Comparison of ENCODE assay signal across 17 cellular contexts in the genomic region with DNA sequence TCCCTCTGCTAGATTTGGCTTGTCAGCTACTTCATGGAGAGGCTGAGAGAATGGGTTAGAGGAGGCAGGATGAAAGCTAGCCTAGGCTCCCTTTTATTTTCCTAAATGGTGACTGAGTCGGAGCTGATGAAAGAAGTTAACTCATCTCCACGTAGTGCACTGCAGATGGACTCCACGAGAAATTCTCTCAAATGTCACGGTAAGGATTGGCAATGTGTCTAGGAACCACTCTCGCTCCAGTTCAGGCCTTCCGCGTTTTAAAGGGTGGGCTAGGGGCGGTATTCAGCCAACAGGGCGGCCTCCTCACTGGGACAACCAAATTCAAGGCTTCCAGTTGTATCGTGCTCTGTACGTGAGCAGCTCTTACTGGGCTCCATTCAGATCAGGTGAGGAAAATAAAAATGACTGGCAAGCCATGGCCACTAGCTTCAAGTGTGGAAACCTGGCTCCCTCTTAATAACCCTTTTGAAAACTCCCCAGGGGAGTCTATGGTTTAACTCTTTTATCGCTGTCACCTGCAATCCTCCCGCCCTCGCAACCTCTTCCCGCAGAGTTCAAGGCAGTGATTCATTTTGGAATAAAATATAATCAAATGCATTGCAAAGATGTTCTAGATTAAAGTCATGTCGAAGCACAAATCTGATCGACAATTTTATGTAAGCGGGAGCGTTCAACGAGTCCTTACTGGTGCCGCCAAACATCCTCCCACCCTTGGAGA. TPM values are rescaled to one million over a fixed set of nuclear protein-coding genes. Genes with fewer than 3 reads are reported as not detected.
DNase-seq lines count a peak whose midpoint lies in the region; ATAC-seq, FAIRE-seq and TF ChIP-seq lines count a peak whose summit lies in the region.
"Had no signal": no experiment of that assay in that cellular context is flagged by ENCODE, and none has a peak within 500 bp of the region (broad histone marks: within the 10 kb centered on the region; RNA-seq: fewer than 3 reads in every experiment).

No MANE protein-coding gene starts in this region.

- no peak overlapping the region for H3K27ac ChIP-seq in keratinocyte (ENCODE audit: control insufficient read depth, insufficient read depth, low read length)
- H3K27ac ChIP-seq: heart right ventricle, suprapubic skin had no signal

- no peaks in the 10 kb centered on the region for H3K9me3 Mint-ChIP-seq in activated CD8-positive, alpha-beta T cell treated with anti-CD3 and anti-CD28 coated beads, Interleukin-2, amount 10 ng/mL, durations not matched to agents 7 days and 5 days (ENCODE audit: insufficient read depth)
- no peaks in the 10 kb centered on the region for H3K9me3 Mint-ChIP-seq in activated CD8-positive, alpha-beta T cell treated with anti-CD3 and anti-CD28 coated beads for 36 hours
- H3K9me3 Mint-ChIP-seq: activated B cell treated with CpG ODN at 0.5 μM for 24 hours; activated T-helper 2 cell treated with anti-CD3 and anti-CD28 coated beads, Interferon-gamma antibody, Interleukin-2, Interleukin-4, amounts not matched to agents 10 μg/mL and 5 μg/mL and 100 μg/mL, durations not matched to agents 14 hours and 24 hours and 36 hours had no signal

- no peaks in the 10 kb centered on the region for H3K36me3 ChIP-seq in keratinocyte (ENCODE audit: control insufficient read depth in 2 of 2, extremely low read depth in 1 of 2, insufficient read depth in 2 of 2, low read length in 2 of 2)
- H3K36me3 ChIP-seq: heart right ventricle, suprapubic skin had no signal

- H3K9me3 ChIP-seq in keratinocyte (ENCODE audit: control insufficient read depth, low read depth, low read length) = no peaks in the 10 kb centered on the region
- H3K9me3 ChIP-seq: heart right ventricle, suprapubic skin had no signal

- no peak for TF ChIP-seq CTCF in activated CD8-positive, alpha-beta T cell treated with anti-CD3 and anti-CD28 coated beads for 36 hours (IDR thresholded peaks at IDR 0.05)
- TF ChIP-seq CTCF in keratinocyte (optimal IDR thresholded peaks at IDR 0.05 in 1 of 3, IDR thresholded peaks at IDR 0.05 in 1 of 3, conservative IDR thresholded peaks at IDR 0.05 in 1 of 3; ENCODE audit: extremely low read depth in 1 of 3, insufficient read depth in 2 of 3, low read length in 3 of 3) (no peak), GM10248 (IDR thresholded peaks at IDR 0.05; ENCODE audit: control extremely low read depth, extremely low read depth, low read depth, missing control alignments) (no peak)

- H3K79me2 ChIP-seq in keratinocyte (ENCODE audit: control insufficient read depth, insufficient read depth, low read length) = no peaks in the 10 kb centered on the region

- CTCF ChIA-PET in activated CD8-positive, alpha-beta T cell treated with anti-CD3 and anti-CD28 coated beads, Interleukin-2, amount 10 ng/mL, durations not matched to agents 7 days and 5 days (lab: Charles Lee) = no interaction called here
- CTCF ChIA-PET in activated CD8-positive, alpha-beta T cell treated with anti-CD3 and anti-CD28 coated beads for 36 hours (lab: Charles Lee) = no interaction called here
- CTCF ChIA-PET in GM10248 (lab: Yijun Ruan, JAX) = interaction anchor here (0.5 kb wide), 1 partner anchor 1063 kb away, joined by 4 read pairs; no protein-coding TSS in a partner anchor

- no peak overlapping the region for H3K4me3 ChIP-seq in keratinocyte (ENCODE audit: control insufficient read depth in 2 of 3, extremely low read depth in 1 of 3, insufficient read depth in 2 of 3, low read depth in 1 of 3, low read length in 3 of 3)

- no peak overlapping the region for H3K27ac Mint-ChIP-seq in activated CD8-positive, alpha-beta T cell treated with anti-CD3 and anti-CD28 coated beads, Interleukin-2, amount 10 ng/mL, durations not matched to agents 7 days and 5 days
- H3K27ac Mint-ChIP-seq in activated CD8-positive, alpha-beta T cell treated with anti-CD3 and anti-CD28 coated beads for 36 hours = no peak overlapping the region
- H3K27ac Mint-ChIP-seq: activated B cell treated with CpG ODN at 0.5 μM for 24 hours; activated T-helper 2 cell treated with anti-CD3 and anti-CD28 coated beads, Interferon-gamma antibody, Interleukin-2, Interleukin-4, amounts not matched to agents 10 μg/mL and 5 μg/mL and 100 μg/mL, durations not matched to agents 14 hours and 24 hours and 36 hours; naive thymus-derived CD4-positive, alpha-beta T cell had no signal

- no peak overlapping the region for H2AFZ ChIP-seq in keratinocyte (ENCODE audit: control insufficient read depth, low read length)

- H3K4me3 Mint-ChIP-seq in activated CD8-positive, alpha-beta T cell treated with anti-CD3 and anti-CD28 coated beads, Interleukin-2, amount 10 ng/mL, durations not matched to agents 7 days and 5 days = peak overlapping the region; percentile 31
- H3K4me3 Mint-ChIP-seq in activated CD8-positive, alpha-beta T cell treated with anti-CD3 and anti-CD28 coated beads for 36 hours = no peak overlapping the region

- POLR2A ChIA-PET in activated CD8-positive, alpha-beta T cell treated with anti-CD3 and anti-CD28 coated beads, Interleukin-2, amount 10 ng/mL, durations not matched to agents 7 days and 5 days (lab: Charles Lee) = no interaction called here
- POLR2A ChIA-PET in activated CD8-positive, alpha-beta T cell treated with anti-CD3 and anti-CD28 coated beads for 36 hours (lab: Charles Lee) = no interaction called here
- POLR2A ChIA-PET in GM10248 (lab: Yijun Ruan, JAX) = no interaction called here

- peak overlapping the region; percentile 91 for H3K4me2 ChIP-seq in keratinocyte (ENCODE audit: control insufficient read depth, extremely low read depth, insufficient read depth, low read depth, low read length)

- intact Hi-C loops in activated CD8-positive, alpha-beta T cell treated with anti-CD3 and anti-CD28 coated beads for 36 hours (cut with micrococcal nuclease) = no loop called here

- dilution Hi-C loops in keratinocyte (cut with MboI; ENCODE audit: extremely low pct_ligation_motif_present, low sequenced_read_pairs) = no loop called here

- no peak overlapping the region for H3K9ac ChIP-seq in keratinocyte (ENCODE audit: control insufficient read depth, extremely low read depth, insufficient read depth, low read length)

- peaks cover 19% of the 10 kb centered on the region for H3K27me3 Mint-ChIP-seq in activated CD8-positive, alpha-beta T cell treated with anti-CD3 and anti-CD28 coated beads, Interleukin-2, amount 10 ng/mL, durations not matched to agents 7 days and 5 days (ENCODE audit: low read depth)
- H3K27me3 Mint-ChIP-seq in activated CD8-positive, alpha-beta T cell treated with anti-CD3 and anti-CD28 coated beads for 36 hours = peaks cover 23% of the 10 kb centered on the region

- no peak for DNase-seq in activated CD8-positive, alpha-beta T cell treated with anti-CD3 and anti-CD28 coated beads, Interleukin-2, amount 10 ng/mL, durations not matched to agents 7 days and 5 days
- no peak for DNase-seq in activated CD8-positive, alpha-beta T cell treated with anti-CD3 and anti-CD28 coated beads for 36 hours
- DNase-seq in astrocyte of the hippocampus (ENCODE audit: low read depth, low spot score) = peak; percentile 2
- DNase-seq in keratinocyte (ENCODE audit: low read depth, low spot score) = no peak
- DNase-seq in superior temporal gyrus (ENCODE audit: extremely low spot score) = peak; percentile 78
- no peak for DNase-seq in germinal center (ENCODE audit: low spot score)
- DNase-seq in GM10248 (ENCODE audit: extremely low spot score) = no peak
- DNase-seq: activated B cell treated with CpG ODN at 0.5 μM for 24 hours; cortex of kidney; GF-D8; heart right ventricle; stimulated activated CD4-positive, alpha-beta T cell treated with anti-CD3 and anti-CD28 coated beads, Interleukin-4, amount 100 ng/mL, for 1 hour had no signal

- peaks cover 35% of the 10 kb centered on the region for H3K27me3 ChIP-seq in keratinocyte (ENCODE audit: control insufficient read depth, extremely low read depth, insufficient read depth, low read length)

- H3K4me1 Mint-ChIP-seq in activated CD8-positive, alpha-beta T cell treated with anti-CD3 and anti-CD28 coated beads, Interleukin-2, amount 10 ng/mL, durations not matched to agents 7 days and 5 days (ENCODE audit: low read depth) = peaks cover 7% of the 10 kb centered on the region
- peaks cover 5% of the 10 kb centered on the region for H3K4me1 Mint-ChIP-seq in activated CD8-positive, alpha-beta T cell treated with anti-CD3 and anti-CD28 coated beads for 36 hours (ENCODE audit: low read depth)

- no peaks in the 10 kb centered on the region for H3K9me1 ChIP-seq in keratinocyte (ENCODE audit: control insufficient read depth, extremely low read depth, insufficient read depth, low read length)

- FAIRE-seq in keratinocyte (lab: Jason Lieb, UNC) = no peak

- H4K20me1 ChIP-seq in keratinocyte (ENCODE audit: control insufficient read depth, extremely low read depth, insufficient read depth, low read length) = no peaks in the 10 kb centered on the region

- no peak for ATAC-seq in activated CD8-positive, alpha-beta T cell treated with anti-CD3 and anti-CD28 coated beads, Interleukin-2, amount 10 ng/mL, durations not matched to agents 7 days and 5 days
- ATAC-seq in activated CD8-positive, alpha-beta T cell treated with anti-CD3 and anti-CD28 coated beads for 36 hours = no peak
- no peak for ATAC-seq in GM19023 (IDR thresholded peaks at IDR 0.05; ENCODE audit: unreplicated experiment)

- H3K4me1 ChIP-seq in keratinocyte (ENCODE audit: control insufficient read depth, extremely low read depth, insufficient read depth, low read length) = peaks cover 4% of the 10 kb centered on the region

- no peaks in the 10 kb centered on the region for H3K36me3 Mint-ChIP-seq in activated CD8-positive, alpha-beta T cell treated with anti-CD3 and anti-CD28 coated beads, Interleukin-2, amount 10 ng/mL, durations not matched to agents 7 days and 5 days (ENCODE audit: low read depth)
- no peaks in the 10 kb centered on the region for H3K36me3 Mint-ChIP-seq in activated CD8-positive, alpha-beta T cell treated with anti-CD3 and anti-CD28 coated beads for 36 hours (ENCODE audit: low read depth)
- H3K36me3 Mint-ChIP-seq: naive thymus-derived CD4-positive, alpha-beta T cell had no signal

RNA-seq across cellular contexts. Expression of a gene that starts 1.3 kb away (rescaled TPM):
- total RNA-seq in activated CD8-positive, alpha-beta T cell treated with anti-CD3 and anti-CD28 coated beads, Interleukin-2, amount 10 ng/mL, durations not matched to agents 7 days and 5 days = not detected
- total RNA-seq in activated CD8-positive, alpha-beta T cell treated with anti-CD3 and anti-CD28 coated beads for 36 hours = not detected
- not detected in 3 replicates for polyA plus RNA-seq in keratinocyte
- not detected for polyA plus RNA-seq in keratinocyte (2011; ENCODE audit: low read depth)
- not detected in 2 replicates for polyA plus RNA-seq in keratinocyte (2011; cell fraction: cytosol; rRNA removed)
- not detected in 2 replicates for polyA plus RNA-seq in keratinocyte (2011; cell fraction: nucleus; rRNA removed)
- not detected in 2 replicates for polyA plus RNA-seq in keratinocyte (2012; ENCODE audit: low replicate concordance)
- not detected in 3 replicates for polyA minus RNA-seq in keratinocyte
- polyA minus RNA-seq in keratinocyte (2011; cell fraction: cytosol; rRNA and poly(A)+ RNA removed) = not detected
- not detected in 2 replicates for polyA minus RNA-seq in keratinocyte (2011; cell fraction: nucleus; rRNA and poly(A)+ RNA removed)
- total RNA-seq: activated B cell treated with CpG ODN at 0.5 μM for 24 hours; activated T-helper 2 cell treated with anti-CD3 and anti-CD28 coated beads, Interferon-gamma antibody, Interleukin-2, Interleukin-4, amounts not matched to agents 10 μg/mL and 5 μg/mL and 100 μg/mL, durations not matched to agents 14 hours and 24 hours and 36 hours; suprapubic skin had no signal
- polyA plus RNA-seq: AG04450; heart right ventricle; naive thymus-derived CD4-positive, alpha-beta T cell had no signal

Comparison
In these comparisons a context has a peak if more than half of its experiments do, and no peak if none do; other contexts are left out.
1. DNase-seq: peak in astrocyte of the hippocampus (single experiment) and superior temporal gyrus (single experiment); none in activated CD8-positive, alpha-beta T cell treated with anti-CD3 and anti-CD28 coated beads, Interleukin-2, amount 10 ng/mL, durations not matched to agents 7 days and 5 days (single experiment), activated CD8-positive, alpha-beta T cell treated with anti-CD3 and anti-CD28 coated beads for 36 hours (single experiment), keratinocyte (single experiment), germinal center (single experiment) and GM10248 (single experiment).